Comparison of ENCODE assay signal across 8 cellular contexts in the genomic region with DNA sequence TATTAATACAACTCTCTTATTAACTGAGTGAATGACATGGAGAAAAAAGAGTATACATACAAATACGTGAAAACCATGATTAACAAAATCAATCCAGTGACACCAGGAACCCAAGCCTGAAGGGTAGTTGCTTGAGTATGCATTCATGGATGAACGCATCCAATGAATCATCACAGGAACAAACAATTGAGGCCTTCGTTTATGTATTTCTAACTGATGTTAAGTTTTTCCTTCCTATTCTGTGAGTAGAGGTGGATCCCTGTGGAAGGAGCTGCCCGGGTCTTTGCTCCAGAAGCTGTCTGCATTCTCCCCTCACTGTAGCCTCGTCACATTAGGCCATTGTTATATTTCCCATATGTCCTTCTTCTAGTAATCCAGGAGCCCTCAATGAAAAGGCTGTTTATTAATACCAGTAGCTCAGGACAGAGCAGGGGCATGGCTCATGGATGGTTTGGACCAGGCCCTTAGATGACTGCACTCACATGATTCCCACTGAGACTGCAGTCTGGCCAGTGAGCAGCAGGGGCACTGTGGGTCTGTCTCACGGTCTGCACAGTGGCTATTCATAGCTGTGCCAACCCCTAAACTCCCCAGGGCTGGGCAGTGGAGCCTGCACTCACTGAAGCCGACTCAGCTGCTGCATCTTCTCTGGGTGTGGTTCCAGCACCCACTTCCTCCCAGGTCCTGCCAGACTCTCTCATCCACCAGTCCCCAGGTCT.
A peak's percentile ranks its signal among the peaks of the same experiment; 100 is the strongest.
DNase-seq lines count a peak whose midpoint lies in the region; ATAC-seq and TF ChIP-seq lines count a peak whose summit lies in the region.

No MANE protein-coding gene starts in this region.

- TF ChIP-seq EP300 in Ishikawa (IDR thresholded peaks at IDR 0.05; ENCODE audit: borderline replicate concordance): no peak
- TF ChIP-seq EP300 in stomach (IDR thresholded peaks at IDR 0.05): no peak

- POLR2A ChIA-PET in AG04449 (lab: Yijun Ruan, JAX): no interaction called here

- H3K27ac ChIP-seq in psoas muscle (no peak overlapping the region), stomach (no peak overlapping the region)

- peak in 2 of 4 donors; percentile 56 to 63 for ATAC-seq in psoas muscle

- TF ChIP-seq POLR2A in stomach (IDR thresholded peaks at IDR 0.05): no peak

- peak; percentile 45 for TF ChIP-seq RAD21 in Ishikawa (IDR thresholded peaks at IDR 0.05; ENCODE audit: low read depth)

- intact Hi-C loops in psoas muscle (cut with DNase I) (no loop called here), stomach (cut with DNase I; ENCODE audit: low total_unique reads) (no loop called here)

- no peaks in the 10 kb centered on the region for H3K4me1 ChIP-seq in psoas muscle
- no peaks in the 10 kb centered on the region for H3K4me1 ChIP-seq in stomach

- H3K4me3 ChIP-seq in AG04449 (ENCODE audit: low read depth, low read length) (no peak overlapping the region), psoas muscle (no peak overlapping the region), stomach (no peak overlapping the region)

- CTCF ChIA-PET in AG04449 (lab: Yijun Ruan, JAX): interaction anchor here (0.6 to 2.2 kb wide), 13 partner anchors 8 to 354 kb away, joined by 3 to 9 read pairs (median 3); no protein-coding TSS in a partner anchor

- TF ChIP-seq CTCF in AG04449 (IDR thresholded peaks at IDR 0.05; ENCODE audit: insufficient read depth, low read length, missing control alignments) (peak; percentile 71), psoas muscle (IDR thresholded peaks at IDR 0.05) (peak; percentile 25), stomach (IDR thresholded peaks at IDR 0.05) (peak in 1 of 7 experiments; percentile 12)

- WGBS in psoas muscle, 3 donors: 63 to 65% (median 65%) methylated on average over 7 of the region's 7 CpGs
- WGBS in stomach, 5 donors: 56 to 65% (median 63%) methylated on average over 7 of the region's 7 CpGs

- H3K27me3 ChIP-seq in psoas muscle (ENCODE audit: insufficient read depth in 3 of 3, low read length in 2 of 3): peaks cover 2 to 11% (median 3%) of the 10 kb centered on the region in 3 donors
- peaks cover 0 to 25% (median 0%) of the 10 kb centered on the region in 3 donors for H3K27me3 ChIP-seq in stomach

- DNase-seq in AG04449 (ENCODE audit: low read depth, low spot score) (no peak), GM03348 (ENCODE audit: low spot score) (peak; percentile 64), GOT3 (lab: John Stamatoyannopoulos, UW) (peak; percentile 19), germinal center (ENCODE audit: low spot score) (peak; percentile 91), psoas muscle (no peak), stomach (no peak)
- peak; percentile 25 for DNase-seq in activated CD4-positive, alpha-beta T cell treated with anti-CD3 and anti-CD28 coated beads, Interleukin-2, amount 50 U/mL, for 1 hour

- H3K36me3 ChIP-seq in psoas muscle (ENCODE audit: insufficient read depth in 1 of 2, low read depth in 1 of 2) (no peaks in the 10 kb centered on the region), stomach (no peaks in the 10 kb centered on the region)

- no peaks in the 10 kb centered on the region for H3K9me3 ChIP-seq in psoas muscle
- no peaks in the 10 kb centered on the region for H3K9me3 ChIP-seq in stomach

TF ChIP-seq in Ishikawa, 13 proteins besides CTCF, POLR2A, EP300 and RAD21:
- TF ChIP-seq CEBPB (IDR thresholded peaks at IDR 0.05) (no peak), ZBTB7A (IDR thresholded peaks at IDR 0.05; ENCODE audit: low read depth) (no peak), TEAD4 (IDR thresholded peaks at IDR 0.05) (no peak), TAF1 (IDR thresholded peaks at IDR 0.05; ENCODE audit: low read depth) (no peak), EGR1 (IDR thresholded peaks at IDR 0.05) (no peak), CREB1 (IDR thresholded peaks at IDR 0.05; ENCODE audit: low read depth) (no peak), YY1 (IDR thresholded peaks at IDR 0.05; ENCODE audit: low read depth) (no peak), NFIC (IDR thresholded peaks at IDR 0.05) (no peak), FOXM1 (IDR thresholded peaks at IDR 0.05; ENCODE audit: borderline replicate concordance, low read depth) (no peak), TCF12 (IDR thresholded peaks at IDR 0.05; ENCODE audit: low read depth) (no peak)
- TF ChIP-seq, protein P1, sequence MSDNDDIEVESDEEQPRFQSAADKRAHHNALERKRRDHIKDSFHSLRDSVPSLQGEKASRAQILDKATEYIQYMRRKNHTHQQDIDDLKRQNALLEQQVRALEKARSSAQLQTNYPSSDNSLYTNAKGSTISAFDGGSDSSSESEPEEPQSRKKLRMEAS (IDR thresholded peaks at IDR 0.05): no peak
- TF ChIP-seq, protein P2, sequence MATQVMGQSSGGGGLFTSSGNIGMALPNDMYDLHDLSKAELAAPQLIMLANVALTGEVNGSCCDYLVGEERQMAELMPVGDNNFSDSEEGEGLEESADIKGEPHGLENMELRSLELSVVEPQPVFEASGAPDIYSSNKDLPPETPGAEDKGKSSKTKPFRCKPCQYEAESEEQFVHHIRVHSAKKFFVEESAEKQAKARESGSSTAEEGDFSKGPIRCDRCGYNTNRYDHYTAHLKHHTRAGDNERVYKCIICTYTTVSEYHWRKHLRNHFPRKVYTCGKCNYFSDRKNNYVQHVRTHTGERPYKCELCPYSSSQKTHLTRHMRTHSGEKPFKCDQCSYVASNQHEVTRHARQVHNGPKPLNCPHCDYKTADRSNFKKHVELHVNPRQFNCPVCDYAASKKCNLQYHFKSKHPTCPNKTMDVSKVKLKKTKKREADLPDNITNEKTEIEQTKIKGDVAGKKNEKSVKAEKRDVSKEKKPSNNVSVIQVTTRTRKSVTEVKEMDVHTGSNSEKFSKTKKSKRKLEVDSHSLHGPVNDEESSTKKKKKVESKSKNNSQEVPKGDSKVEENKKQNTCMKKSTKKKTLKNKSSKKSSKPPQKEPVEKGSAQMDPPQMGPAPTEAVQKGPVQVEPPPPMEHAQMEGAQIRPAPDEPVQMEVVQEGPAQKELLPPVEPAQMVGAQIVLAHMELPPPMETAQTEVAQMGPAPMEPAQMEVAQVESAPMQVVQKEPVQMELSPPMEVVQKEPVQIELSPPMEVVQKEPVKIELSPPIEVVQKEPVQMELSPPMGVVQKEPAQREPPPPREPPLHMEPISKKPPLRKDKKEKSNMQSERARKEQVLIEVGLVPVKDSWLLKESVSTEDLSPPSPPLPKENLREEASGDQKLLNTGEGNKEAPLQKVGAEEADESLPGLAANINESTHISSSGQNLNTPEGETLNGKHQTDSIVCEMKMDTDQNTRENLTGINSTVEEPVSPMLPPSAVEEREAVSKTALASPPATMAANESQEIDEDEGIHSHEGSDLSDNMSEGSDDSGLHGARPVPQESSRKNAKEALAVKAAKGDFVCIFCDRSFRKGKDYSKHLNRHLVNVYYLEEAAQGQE (IDR thresholded peaks at IDR 0.05; ENCODE audit: low read depth): no peak

Comparison
In these comparisons a context has a peak if more than half of its experiments do, and no peak if none do; other contexts are left out.
1. DNase-seq: peak in GM03348 (single experiment), GOT3 (single experiment), activated CD4-positive, alpha-beta T cell treated with anti-CD3 and anti-CD28 coated beads, Interleukin-2, amount 50 U/mL, for 1 hour (single experiment) and germinal center (single experiment); none in AG04449 (single experiment), psoas muscle (0 of 2) and stomach (single experiment).